In genomic region chr4:56978750-56979303, GRCh38 we compare ENCODE assay signal across 8 cellular contexts. TPM values are rescaled to one million over a fixed set of nuclear protein-coding genes. Genes with fewer than 3 reads are reported as not detected.
DNase-seq lines count a peak whose midpoint lies in the region; ATAC-seq and TF ChIP-seq lines count a peak whose summit lies in the region.

TSS of gene POLR2B (plus strand) at chr4:56978896. CDS start at chr4:56978986, 90 bp downstream.

- 1% methylated on average over 37 of the region's 37 CpGs for WGBS in HUES64

- H3K4me1 ChIP-seq in HUES64 (ENCODE audit: insufficient read depth, low read length) (no peaks in the 10 kb centered on the region), OCI-LY7 (ENCODE audit: insufficient read depth, low read length, poor library complexity, severe bottlenecking) (peaks cover 37% of the 10 kb centered on the region), mononuclear cell (ENCODE audit: insufficient read depth, low read length) (peaks cover 67% of the 10 kb centered on the region)

- H2AFZ ChIP-seq in OCI-LY7 (ENCODE audit: low read length) = peak within 1 kb of the TSS; percentile 78; the same call in 1 of the 2 replicates

- H3K27ac ChIP-seq in HUES64 (ENCODE audit: low read depth, low read length) (peak within 1 kb of the TSS; percentile 87), OCI-LY7 (ENCODE audit: low read depth, low read length, poor library complexity, severe bottlenecking) (peak within 1 kb of the TSS; percentile 87)

- H3K4me1 Mint-ChIP-seq in Calu3 (ENCODE audit: low read depth, unreplicated experiment) = peaks cover 23% of the 10 kb centered on the region

- H3K27me3 ChIP-seq in HUES64 (ENCODE audit: insufficient read depth, low read length) (no peaks in the 10 kb centered on the region), mononuclear cell (ENCODE audit: insufficient read depth, low read length) (no peaks in the 10 kb centered on the region)

- H3K4me3 ChIP-seq in HUES64 (ENCODE audit: low read length) (peak within 1 kb of the TSS; percentile 73), OCI-LY7 (ENCODE audit: low read depth, low read length, poor library complexity, severe bottlenecking) (peak within 1 kb of the TSS; percentile 98), mononuclear cell (ENCODE audit: low read length) (peak within 1 kb of the TSS; percentile 92)

- POLR2A ChIA-PET in OCI-LY7 (lab: Charles Lee) = interaction anchor here (0.6 to 8.5 kb wide), 12 partner anchors 11 to 1110 kb away, joined by 3 to 53 read pairs (median 5); partner anchors contain the start of genes AASDH, PAICS, PPAT and REST

- H3K9ac ChIP-seq in HUES64 (ENCODE audit: low read depth, low read length) = peak within 1 kb of the TSS; percentile 90

- H3K9me2 ChIP-seq in OCI-LY7 (ENCODE audit: insufficient read depth, low read length) = no peaks in the 10 kb centered on the region

- H3K4me2 ChIP-seq in OCI-LY7 (ENCODE audit: low read length) = peak within 1 kb of the TSS; percentile 75

- H3K9me3 ChIP-seq in HUES64 (ENCODE audit: insufficient read depth, low read depth, low read length) = no peaks in the 10 kb centered on the region
- H3K9me3 ChIP-seq in OCI-LY7 (ENCODE audit: low read length) = peaks cover 9% of the 10 kb centered on the region; the same call in 1 of the 2 replicates
- no peaks in the 10 kb centered on the region for H3K9me3 ChIP-seq in mononuclear cell (ENCODE audit: low read depth, low read length)

- TF ChIP-seq CTCF in Calu3 (IDR thresholded peaks at IDR 0.05; ENCODE audit: unreplicated experiment) (no peak), OCI-LY7 (conservative IDR thresholded peaks at IDR 0.05; ENCODE audit: low read length) (no peak)

- peak within 1 kb of the TSS; percentile 98 for H3K4me3 Mint-ChIP-seq in Calu3 (ENCODE audit: low read depth, unreplicated experiment)

- peak within 1 kb of the TSS; percentile 98 for H3K27ac Mint-ChIP-seq in Calu3 (ENCODE audit: unreplicated experiment)

- peaks cover 91% of the 10 kb centered on the region for H3K79me2 ChIP-seq in OCI-LY7 (ENCODE audit: insufficient read depth, low read depth, low read length)

- peak; percentile 49 for ATAC-seq in GM21447 (IDR thresholded peaks at IDR 0.05; ENCODE audit: unreplicated experiment)

- DNase-seq in Calu3 = peak; percentile 87
- DNase-seq in OCI-LY7 (ENCODE audit: low spot score) = peak; percentile 98
- peak; percentile 73 for DNase-seq in activated T-cell treated with anti-CD3 and anti-CD28 coated beads for 1 hour (ENCODE audit: low read depth)
- peak; percentile 89 for DNase-seq in epidermal melanocyte (ENCODE audit: insufficient read length, low spot score)
- DNase-seq in stimulated activated CD8-positive, alpha-beta memory T cell treated with anti-CD3 and anti-CD28 coated beads, Interleukin-4, amount 100 ng/mL, for 24 hours (ENCODE audit: low read depth) = peak; percentile 83

- no peaks in the 10 kb centered on the region for H3K9me3 Mint-ChIP-seq in Calu3 (ENCODE audit: low read depth, unreplicated experiment)

- BruUV-seq in Calu3 (replicated peaks; lab: Mats Ljungman, UMichigan) (TSS peak; percentile 63), OCI-LY7 (replicated peaks; lab: Mats Ljungman, UMichigan) (TSS peak; percentile 83)

- H3K27me3 Mint-ChIP-seq in Calu3 (ENCODE audit: unreplicated experiment) = no peaks in the 10 kb centered on the region

- CTCF ChIA-PET in Calu3 (lab: Charles Lee) (interaction anchor here (0.6 kb wide), 1 partner anchor 21 kb away, joined by 4 read pairs; no protein-coding TSS in a partner anchor), OCI-LY7 (lab: Charles Lee; ENCODE audit: unreplicated experiment) (interaction anchor here (1.0 kb wide), 1 partner anchor 543 kb away, joined by 3 read pairs; the partner anchor contains the start of gene PPAT)

- intact Hi-C loops in Calu3 (cut with micrococcal nuclease; ENCODE audit: unreplicated experiment) = no loop called here
- intact Hi-C loops in OCI-LY7 (cut with micrococcal nuclease; ENCODE audit: unreplicated experiment) = loop anchor here (2.0 to 10.0 kb wide), 4 partner anchors 512 to 934 kb away; partner anchors contain the start of genes AASDH, PAICS, PPAT and SRP72

- H3K36me3 ChIP-seq in HUES64 (ENCODE audit: insufficient read depth, low read length) (peaks cover 6% of the 10 kb centered on the region), OCI-LY7 (ENCODE audit: insufficient read depth, low read length) (peaks cover 67% of the 10 kb centered on the region)

- H3K36me3 Mint-ChIP-seq in Calu3 (ENCODE audit: insufficient read depth, unreplicated experiment) = peaks cover 66% of the 10 kb centered on the region

- H4K20me1 ChIP-seq in OCI-LY7 (ENCODE audit: insufficient read depth, low read length) = peaks cover 42% of the 10 kb centered on the region

RNA-seq across cellular contexts. Expression of gene POLR2B, which starts in this region (rescaled TPM):
- total RNA-seq in Calu3 (2022) (74.4 and 83.8 TPM in 2 replicates), OCI-LY7 (2022) (144 and 148 TPM in 2 replicates), mononuclear cell (70.5 TPM)
- polyA plus RNA-seq in HUES64 (2013, experiment 1 of 2) = 82.8 TPM
- polyA plus RNA-seq in HUES64 (2013, experiment 2 of 2) = 74.4 TPM
- total RNA-seq in OCI-LY7 (2014; rRNA removed; shearing (Covaris generic)) = 106 and 164 TPM in 2 replicates

Comparison
In these comparisons a context has a peak if more than half of its experiments do, and no peak if none do; other contexts are left out.
1. Peak in every context shown above with its lines: DNase-seq, ATAC-seq, H3K4me3 ChIP-seq and H3K27ac ChIP-seq.